Comparison of ENCODE assay signal across 1 cellular context in the genomic region with DNA sequence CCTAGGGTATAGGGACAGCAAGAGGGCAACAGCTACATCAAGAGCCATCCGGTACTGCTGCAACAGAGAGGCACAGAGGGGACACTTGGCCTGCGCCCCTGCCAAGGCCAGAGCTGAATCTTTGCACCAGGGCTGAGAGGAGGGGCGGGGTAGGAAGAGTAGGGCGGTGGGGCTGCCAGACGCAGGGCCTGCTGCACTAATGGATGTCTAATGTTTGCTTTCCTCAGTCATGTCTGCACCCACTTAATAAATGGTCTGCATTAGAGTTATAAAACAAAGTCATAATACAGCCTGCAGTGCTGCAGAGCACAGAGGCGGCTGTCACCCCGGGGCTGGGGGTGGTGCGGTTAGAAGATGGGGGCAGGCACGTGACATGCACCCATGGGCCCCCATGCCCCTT.
TF ChIP-seq lines count a peak whose summit lies in the region.

No MANE protein-coding gene starts in this region.

TF ChIP-seq in SK-N-SH treated with all-trans-retinoic acid at 6 μM for 48 hours, 23 proteins besides CTCF, POLR2A, EP300 and RAD21 (continued from another document):
- TF ChIP-seq TSHZ2 (CRISPR knock-in tag; IDR thresholded peaks at IDR 0.05): peak; percentile 49; the same call in 1 of the 2 replicates
- TF ChIP-seq PPARA (CRISPR knock-in tag; IDR thresholded peaks at IDR 0.05; ENCODE audit: borderline replicate concordance): no peak
- 0 out of 2 replicates have a peak, but pooled peaks have one; percentile 26 for TF ChIP-seq ISL1 (CRISPR knock-in tag; IDR thresholded peaks at IDR 0.05)
- TF ChIP-seq ARNTL (CRISPR knock-in tag; IDR thresholded peaks at IDR 0.05; ENCODE audit: borderline replicate concordance, low read depth): no peak
- TF ChIP-seq OSR1 (CRISPR knock-in tag; IDR thresholded peaks at IDR 0.05): no peak
- TF ChIP-seq POU6F1 (CRISPR knock-in tag; IDR thresholded peaks at IDR 0.05; ENCODE audit: borderline replicate concordance, low read depth): no peak
- no peak for TF ChIP-seq CSDC2 (CRISPR knock-in tag; IDR thresholded peaks at IDR 0.05)
- no peak for TF ChIP-seq CSRNP3 (CRISPR knock-in tag; IDR thresholded peaks at IDR 0.05)
- TF ChIP-seq ZC3H10 (CRISPR knock-in tag; IDR thresholded peaks at IDR 0.05): no peak
